1 cellular context compared by ENCODE assay signal in the genomic region with DNA sequence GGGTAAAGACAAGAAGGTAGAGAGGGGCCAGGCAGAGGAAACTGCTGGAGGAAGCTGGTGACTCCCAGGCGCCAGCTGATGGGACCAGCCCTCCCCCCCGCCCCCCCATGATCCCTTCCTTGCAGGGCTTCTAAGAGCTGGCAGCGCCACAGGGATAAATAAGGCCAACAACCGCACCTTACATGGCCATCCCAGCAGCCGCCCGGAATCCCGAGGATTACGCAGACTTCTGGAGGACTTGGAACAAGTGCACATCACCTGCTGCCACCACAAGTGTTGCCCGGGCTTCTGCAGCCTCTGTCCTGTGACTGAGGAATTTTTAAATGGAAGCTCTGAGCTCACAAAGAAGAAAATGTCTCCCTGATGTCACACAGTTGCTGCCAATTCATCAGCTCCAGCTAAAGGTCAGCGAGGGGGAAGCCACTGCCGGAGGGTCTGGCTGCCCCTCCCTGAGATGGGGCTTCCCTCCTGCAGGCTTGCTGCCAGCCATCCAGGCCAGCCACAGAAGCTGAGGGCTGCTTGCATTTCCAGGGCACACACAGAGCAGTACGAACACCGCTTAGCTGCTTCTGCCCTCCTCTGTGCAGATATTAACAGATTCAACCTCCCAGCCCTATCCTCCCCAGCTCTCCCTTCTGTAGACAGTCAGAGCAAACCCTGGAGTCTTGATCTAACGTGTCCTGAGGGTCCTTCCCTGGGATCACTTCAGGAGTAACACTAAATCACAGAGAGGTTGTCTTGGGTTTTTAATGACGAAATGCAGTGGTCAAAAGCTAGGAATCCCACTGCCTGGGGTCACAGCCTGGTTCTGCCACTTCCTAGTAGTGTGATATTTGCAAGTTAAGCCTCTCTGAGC.
TF ChIP-seq lines count a peak whose summit lies in the region.

No MANE protein-coding gene starts in this region.

TF ChIP-seq in HepG2, 621 proteins besides CTCF, POLR2A, EP300 and RAD21 (continued from another document and continues in another):
- TF ChIP-seq ADNP (CRISPR knock-in tag; IDR thresholded peaks at IDR 0.05) (no peak), ZNF383 (CRISPR knock-in tag; IDR thresholded peaks at IDR 0.05; ENCODE audit: borderline replicate concordance) (no peak), ZBTB3 (CRISPR knock-in tag; IDR thresholded peaks at IDR 0.05; ENCODE audit: borderline replicate concordance, low read depth) (no peak), FOXA3 (CRISPR knock-in tag; IDR thresholded peaks at IDR 0.05) (0 out of 2 replicates have a peak, but pooled peaks have one; percentile 3), ZNF703 (CRISPR knock-in tag; IDR thresholded peaks at IDR 0.05; ENCODE audit: borderline replicate concordance) (no peak), ZFP36L1 (CRISPR knock-in tag; IDR thresholded peaks at IDR 0.05) (0 out of 2 replicates have a peak, but pooled peaks have one; percentile 26), BORCS8-MEF2B (CRISPR knock-in tag; IDR thresholded peaks at IDR 0.05) (peak; percentile 71; the same call in 1 of the 2 replicates), ZNF230 (CRISPR knock-in tag; IDR thresholded peaks at IDR 0.05) (no peak; the same call in 1 of the 2 replicates), ELF3 (CRISPR knock-in tag; IDR thresholded peaks at IDR 0.05) (peak; percentile 5; the same call in 1 of the 2 replicates), ZNF264 (CRISPR knock-in tag; IDR thresholded peaks at IDR 0.05) (0 out of 2 replicates have a peak, but pooled peaks have one; percentile 18), GFI1 (CRISPR knock-in tag; IDR thresholded peaks at IDR 0.05; ENCODE audit: borderline replicate concordance) (0 out of 2 replicates have a peak, but pooled peaks have one; percentile 7), TMF1 (CRISPR knock-in tag; IDR thresholded peaks at IDR 0.05; ENCODE audit: low read depth) (0 out of 2 replicates have a peak, but pooled peaks have one; percentile 75), ZNF644 (CRISPR knock-in tag; IDR thresholded peaks at IDR 0.05; ENCODE audit: low read depth) (no peak), CENPT (CRISPR knock-in tag; IDR thresholded peaks at IDR 0.05; ENCODE audit: low read depth) (no peak), STAT5B (CRISPR knock-in tag; IDR thresholded peaks at IDR 0.05) (no peak), ZNF720 (CRISPR knock-in tag; IDR thresholded peaks at IDR 0.05) (no peak), CEBPB (IDR thresholded peaks at IDR 0.05; ENCODE audit: borderline replicate concordance, low read depth, low read length) (no peak), ZNF30 (CRISPR knock-in tag; IDR thresholded peaks at IDR 0.05) (no peak), HMG20B (CRISPR knock-in tag; conservative IDR thresholded peaks at IDR 0.05) (no peak), MTF2 (CRISPR knock-in tag; IDR thresholded peaks at IDR 0.05; ENCODE audit: borderline replicate concordance) (no peak), KAT8 (CRISPR knock-in tag; IDR thresholded peaks at IDR 0.05) (peak; percentile 50; the same call in 1 of the 2 replicates), ZNF12 (CRISPR knock-in tag; IDR thresholded peaks at IDR 0.05) (0 out of 2 replicates have a peak, but pooled peaks have one; percentile 11), ZBTB1 (CRISPR knock-in tag; IDR thresholded peaks at IDR 0.05; ENCODE audit: borderline replicate concordance) (no peak), ZNF547 (CRISPR knock-in tag; IDR thresholded peaks at IDR 0.05) (no peak), ZNF44 (CRISPR knock-in tag; IDR thresholded peaks at IDR 0.05) (0 out of 2 replicates have a peak, but pooled peaks have one; percentile 39), SNAPC2 (CRISPR knock-in tag; IDR thresholded peaks at IDR 0.05) (peak; percentile 72; the same call in 1 of the 2 replicates), JARID2 (CRISPR knock-in tag; IDR thresholded peaks at IDR 0.05; ENCODE audit: insufficient replicate concordance) (no peak), NR2F6 (IDR thresholded peaks at IDR 0.05) (no peak), NR2F6 (CRISPR knock-in tag; IDR thresholded peaks at IDR 0.05) (peak; percentile 5; the same call in 1 of the 2 replicates), FOXM1 (CRISPR knock-in tag; IDR thresholded peaks at IDR 0.05) (no peak), NCOA1 (CRISPR knock-in tag; IDR thresholded peaks at IDR 0.05) (0 out of 2 replicates have a peak, but pooled peaks have one; percentile 18), ZC3H4 (CRISPR knock-in tag; IDR thresholded peaks at IDR 0.05; ENCODE audit: borderline replicate concordance) (0 out of 2 replicates have a peak, but pooled peaks have one; percentile 38), MAFK (conservative IDR thresholded peaks at IDR 0.05 in 1 of 2, IDR thresholded peaks at IDR 0.05 in 1 of 2; ENCODE audit: low read length in 2 of 2) (no peak), KLF16 (CRISPR knock-in tag; IDR thresholded peaks at IDR 0.05) (no peak), SMARCC2 (IDR thresholded peaks at IDR 0.05) (no peak), ZNF121 (CRISPR knock-in tag; IDR thresholded peaks at IDR 0.05) (no peak), ARID2 (CRISPR knock-in tag; IDR thresholded peaks at IDR 0.05; ENCODE audit: borderline replicate concordance) (peak; percentile 78; the same call in 1 of the 2 replicates), JUN (CRISPR knock-in tag; IDR thresholded peaks at IDR 0.05) (peak; percentile 41; the same call in 1 of the 2 replicates)
- TF ChIP-seq, protein P1, sequence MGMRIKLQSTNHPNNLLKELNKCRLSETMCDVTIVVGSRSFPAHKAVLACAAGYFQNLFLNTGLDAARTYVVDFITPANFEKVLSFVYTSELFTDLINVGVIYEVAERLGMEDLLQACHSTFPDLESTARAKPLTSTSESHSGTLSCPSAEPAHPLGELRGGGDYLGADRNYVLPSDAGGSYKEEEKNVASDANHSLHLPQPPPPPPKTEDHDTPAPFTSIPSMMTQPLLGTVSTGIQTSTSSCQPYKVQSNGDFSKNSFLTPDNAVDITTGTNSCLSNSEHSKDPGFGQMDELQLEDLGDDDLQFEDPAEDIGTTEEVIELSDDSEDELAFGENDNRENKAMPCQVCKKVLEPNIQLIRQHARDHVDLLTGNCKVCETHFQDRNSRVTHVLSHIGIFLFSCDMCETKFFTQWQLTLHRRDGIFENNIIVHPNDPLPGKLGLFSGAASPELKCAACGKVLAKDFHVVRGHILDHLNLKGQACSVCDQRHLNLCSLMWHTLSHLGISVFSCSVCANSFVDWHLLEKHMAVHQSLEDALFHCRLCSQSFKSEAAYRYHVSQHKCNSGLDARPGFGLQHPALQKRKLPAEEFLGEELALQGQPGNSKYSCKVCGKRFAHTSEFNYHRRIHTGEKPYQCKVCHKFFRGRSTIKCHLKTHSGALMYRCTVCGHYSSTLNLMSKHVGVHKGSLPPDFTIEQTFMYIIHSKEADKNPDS (CRISPR knock-in tag; IDR thresholded peaks at IDR 0.05): 0 out of 2 replicates have a peak, but pooled peaks have one; percentile 49
- TF ChIP-seq, protein P2, sequence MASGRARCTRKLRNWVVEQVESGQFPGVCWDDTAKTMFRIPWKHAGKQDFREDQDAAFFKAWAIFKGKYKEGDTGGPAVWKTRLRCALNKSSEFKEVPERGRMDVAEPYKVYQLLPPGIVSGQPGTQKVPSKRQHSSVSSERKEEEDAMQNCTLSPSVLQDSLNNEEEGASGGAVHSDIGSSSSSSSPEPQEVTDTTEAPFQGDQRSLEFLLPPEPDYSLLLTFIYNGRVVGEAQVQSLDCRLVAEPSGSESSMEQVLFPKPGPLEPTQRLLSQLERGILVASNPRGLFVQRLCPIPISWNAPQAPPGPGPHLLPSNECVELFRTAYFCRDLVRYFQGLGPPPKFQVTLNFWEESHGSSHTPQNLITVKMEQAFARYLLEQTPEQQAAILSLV (CRISPR knock-in tag; IDR thresholded peaks at IDR 0.05; ENCODE audit: borderline replicate concordance): 0 out of 2 replicates have a peak, but pooled peaks have one; percentile 41
- TF ChIP-seq, protein P3, sequence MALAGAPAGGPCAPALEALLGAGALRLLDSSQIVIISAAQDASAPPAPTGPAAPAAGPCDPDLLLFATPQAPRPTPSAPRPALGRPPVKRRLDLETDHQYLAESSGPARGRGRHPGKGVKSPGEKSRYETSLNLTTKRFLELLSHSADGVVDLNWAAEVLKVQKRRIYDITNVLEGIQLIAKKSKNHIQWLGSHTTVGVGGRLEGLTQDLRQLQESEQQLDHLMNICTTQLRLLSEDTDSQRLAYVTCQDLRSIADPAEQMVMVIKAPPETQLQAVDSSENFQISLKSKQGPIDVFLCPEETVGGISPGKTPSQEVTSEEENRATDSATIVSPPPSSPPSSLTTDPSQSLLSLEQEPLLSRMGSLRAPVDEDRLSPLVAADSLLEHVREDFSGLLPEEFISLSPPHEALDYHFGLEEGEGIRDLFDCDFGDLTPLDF (CRISPR knock-in tag; IDR thresholded peaks at IDR 0.05): no peak
- TF ChIP-seq, protein P4, sequence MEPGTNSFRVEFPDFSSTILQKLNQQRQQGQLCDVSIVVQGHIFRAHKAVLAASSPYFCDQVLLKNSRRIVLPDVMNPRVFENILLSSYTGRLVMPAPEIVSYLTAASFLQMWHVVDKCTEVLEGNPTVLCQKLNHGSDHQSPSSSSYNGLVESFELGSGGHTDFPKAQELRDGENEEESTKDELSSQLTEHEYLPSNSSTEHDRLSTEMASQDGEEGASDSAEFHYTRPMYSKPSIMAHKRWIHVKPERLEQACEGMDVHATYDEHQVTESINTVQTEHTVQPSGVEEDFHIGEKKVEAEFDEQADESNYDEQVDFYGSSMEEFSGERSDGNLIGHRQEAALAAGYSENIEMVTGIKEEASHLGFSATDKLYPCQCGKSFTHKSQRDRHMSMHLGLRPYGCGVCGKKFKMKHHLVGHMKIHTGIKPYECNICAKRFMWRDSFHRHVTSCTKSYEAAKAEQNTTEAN (CRISPR knock-in tag; conservative IDR thresholded peaks at IDR 0.05): peak; percentile 0; the same call in 1 of the 2 replicates
- TF ChIP-seq, protein P5, sequence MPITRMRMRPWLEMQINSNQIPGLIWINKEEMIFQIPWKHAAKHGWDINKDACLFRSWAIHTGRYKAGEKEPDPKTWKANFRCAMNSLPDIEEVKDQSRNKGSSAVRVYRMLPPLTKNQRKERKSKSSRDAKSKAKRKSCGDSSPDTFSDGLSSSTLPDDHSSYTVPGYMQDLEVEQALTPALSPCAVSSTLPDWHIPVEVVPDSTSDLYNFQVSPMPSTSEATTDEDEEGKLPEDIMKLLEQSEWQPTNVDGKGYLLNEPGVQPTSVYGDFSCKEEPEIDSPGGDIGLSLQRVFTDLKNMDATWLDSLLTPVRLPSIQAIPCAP (CRISPR knock-in tag; IDR thresholded peaks at IDR 0.05; ENCODE audit: low read depth): no peak
- TF ChIP-seq, protein P6, sequence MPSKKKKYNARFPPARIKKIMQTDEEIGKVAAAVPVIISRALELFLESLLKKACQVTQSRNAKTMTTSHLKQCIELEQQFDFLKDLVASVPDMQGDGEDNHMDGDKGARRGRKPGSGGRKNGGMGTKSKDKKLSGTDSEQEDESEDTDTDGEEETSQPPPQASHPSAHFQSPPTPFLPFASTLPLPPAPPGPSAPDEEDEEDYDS (CRISPR knock-in tag; IDR thresholded peaks at IDR 0.05): no peak
- TF ChIP-seq, protein P7, sequence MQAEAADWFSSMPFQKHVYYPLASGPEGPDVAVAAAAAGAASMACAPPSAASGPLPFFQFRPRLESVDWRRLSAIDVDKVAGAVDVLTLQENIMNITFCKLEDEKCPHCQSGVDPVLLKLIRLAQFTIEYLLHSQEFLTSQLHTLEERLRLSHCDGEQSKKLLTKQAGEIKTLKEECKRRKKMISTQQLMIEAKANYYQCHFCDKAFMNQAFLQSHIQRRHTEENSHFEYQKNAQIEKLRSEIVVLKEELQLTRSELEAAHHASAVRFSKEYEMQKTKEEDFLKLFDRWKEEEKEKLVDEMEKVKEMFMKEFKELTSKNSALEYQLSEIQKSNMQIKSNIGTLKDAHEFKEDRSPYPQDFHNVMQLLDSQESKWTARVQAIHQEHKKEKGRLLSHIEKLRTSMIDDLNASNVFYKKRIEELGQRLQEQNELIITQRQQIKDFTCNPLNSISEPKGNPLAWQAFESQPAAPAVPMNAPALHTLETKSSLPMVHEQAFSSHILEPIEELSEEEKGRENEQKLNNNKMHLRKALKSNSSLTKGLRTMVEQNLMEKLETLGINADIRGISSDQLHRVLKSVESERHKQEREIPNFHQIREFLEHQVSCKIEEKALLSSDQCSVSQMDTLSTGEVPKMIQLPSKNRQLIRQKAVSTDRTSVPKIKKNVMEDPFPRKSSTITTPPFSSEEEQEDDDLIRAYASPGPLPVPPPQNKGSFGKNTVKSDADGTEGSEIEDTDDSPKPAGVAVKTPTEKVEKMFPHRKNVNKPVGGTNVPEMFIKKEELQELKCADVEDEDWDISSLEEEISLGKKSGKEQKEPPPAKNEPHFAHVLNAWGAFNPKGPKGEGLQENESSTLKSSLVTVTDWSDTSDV (CRISPR knock-in tag; IDR thresholded peaks at IDR 0.05): 0 out of 2 replicates have a peak, but pooled peaks have one; percentile 53
- TF ChIP-seq, protein P8, sequence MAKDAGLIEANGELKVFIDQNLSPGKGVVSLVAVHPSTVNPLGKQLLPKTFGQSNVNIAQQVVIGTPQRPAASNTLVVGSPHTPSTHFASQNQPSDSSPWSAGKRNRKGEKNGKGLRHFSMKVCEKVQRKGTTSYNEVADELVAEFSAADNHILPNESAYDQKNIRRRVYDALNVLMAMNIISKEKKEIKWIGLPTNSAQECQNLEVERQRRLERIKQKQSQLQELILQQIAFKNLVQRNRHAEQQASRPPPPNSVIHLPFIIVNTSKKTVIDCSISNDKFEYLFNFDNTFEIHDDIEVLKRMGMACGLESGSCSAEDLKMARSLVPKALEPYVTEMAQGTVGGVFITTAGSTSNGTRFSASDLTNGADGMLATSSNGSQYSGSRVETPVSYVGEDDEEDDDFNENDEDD (CRISPR knock-in tag; IDR thresholded peaks at IDR 0.05; ENCODE audit: borderline replicate concordance): no peak
- TF ChIP-seq, protein P9, sequence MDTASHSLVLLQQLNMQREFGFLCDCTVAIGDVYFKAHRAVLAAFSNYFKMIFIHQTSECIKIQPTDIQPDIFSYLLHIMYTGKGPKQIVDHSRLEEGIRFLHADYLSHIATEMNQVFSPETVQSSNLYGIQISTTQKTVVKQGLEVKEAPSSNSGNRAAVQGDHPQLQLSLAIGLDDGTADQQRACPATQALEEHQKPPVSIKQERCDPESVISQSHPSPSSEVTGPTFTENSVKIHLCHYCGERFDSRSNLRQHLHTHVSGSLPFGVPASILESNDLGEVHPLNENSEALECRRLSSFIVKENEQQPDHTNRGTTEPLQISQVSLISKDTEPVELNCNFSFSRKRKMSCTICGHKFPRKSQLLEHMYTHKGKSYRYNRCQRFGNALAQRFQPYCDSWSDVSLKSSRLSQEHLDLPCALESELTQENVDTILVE (CRISPR knock-in tag; IDR thresholded peaks at IDR 0.05): peak; percentile 18; the same call in 1 of the 2 replicates
- TF ChIP-seq, protein P10, sequence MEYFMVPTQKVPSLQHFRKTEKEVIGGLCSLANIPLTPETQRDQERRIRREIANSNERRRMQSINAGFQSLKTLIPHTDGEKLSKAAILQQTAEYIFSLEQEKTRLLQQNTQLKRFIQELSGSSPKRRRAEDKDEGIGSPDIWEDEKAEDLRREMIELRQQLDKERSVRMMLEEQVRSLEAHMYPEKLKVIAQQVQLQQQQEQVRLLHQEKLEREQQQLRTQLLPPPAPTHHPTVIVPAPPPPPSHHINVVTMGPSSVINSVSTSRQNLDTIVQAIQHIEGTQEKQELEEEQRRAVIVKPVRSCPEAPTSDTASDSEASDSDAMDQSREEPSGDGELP (IDR thresholded peaks at IDR 0.05; ENCODE audit: borderline replicate concordance, low read depth): peak; percentile 94
